In genomic region chr17:75733471-75733870, GRCh38 we compare ENCODE assay signal across 21 cellular contexts.
"Had no signal": no experiment of that assay in that cellular context is flagged by ENCODE, and none has a peak within 500 bp of the region (broad histone marks: within the 10 kb centered on the region; RNA-seq: fewer than 3 reads in every experiment).

No MANE protein-coding gene starts in this region.

- DNase-seq: cortex of kidney; effector memory CD8-positive, alpha-beta T cell; mesenchymal stem cell; naive thymus-derived CD4-positive, alpha-beta T cell; nucleus accumbens; stimulated activated CD4-positive, alpha-beta T cell treated with anti-CD3 and anti-CD28 coated beads, Interleukin-12 subunit alpha, Interleukin-12 subunit beta, amount 100 ng/mL, for 4 hours; stimulated activated CD4-positive, alpha-beta T cell treated with anti-CD3 and anti-CD28 coated beads, Interleukin-1b, Interleukin-23, amount 100 ng/mL, for 48 hours; stimulated activated CD4-positive, alpha-beta T cell treated with anti-CD3 and anti-CD28 coated beads, Interleukin-4, amount 100 ng/mL, for 1 hour; stimulated activated naive CD4-positive, alpha-beta T cell treated with Interleukin-2 at 50 U/mL for 16 hours; stomach; tibial artery had no signal

- H3K27ac ChIP-seq: neural progenitor cell, prostate gland, right atrium auricular region, tibial artery had no signal

- H3K4me3 Mint-ChIP-seq: effector memory CD8-positive, alpha-beta T cell; mesothelial cell of epicardium; naive thymus-derived CD4-positive, alpha-beta T cell; nephron; neural progenitor cell; stimulated activated effector memory CD8-positive, alpha-beta T cell treated with anti-CD3 and anti-CD28 coated beads, Interleukin-12 subunit alpha, Interleukin-12 subunit beta, amount 100 ng/mL, for 72 hours; type B pancreatic cell had no signal

- H3K36me3 ChIP-seq: neural progenitor cell, right atrium auricular region had no signal

- H3K9me3 Mint-ChIP-seq: effector memory CD8-positive, alpha-beta T cell; mesothelial cell of epicardium; naive thymus-derived CD4-positive, alpha-beta T cell; nephron; neural progenitor cell; stimulated activated effector memory CD8-positive, alpha-beta T cell treated with anti-CD3 and anti-CD28 coated beads, Interleukin-12 subunit alpha, Interleukin-12 subunit beta, amount 100 ng/mL, for 72 hours; type B pancreatic cell had no signal

- H3K27ac Mint-ChIP-seq: mesothelial cell of epicardium; naive thymus-derived CD4-positive, alpha-beta T cell; nephron; neural progenitor cell; type B pancreatic cell had no signal

- H3K4me3 ChIP-seq: neural progenitor cell, prostate gland, right atrium auricular region, smooth muscle cell, stomach, tibial artery had no signal

- H3K27me3 ChIP-seq: neural progenitor cell, right atrium auricular region had no signal

- H2AFZ ChIP-seq: neural progenitor cell had no signal

- H3K9me3 ChIP-seq: prostate gland, right atrium auricular region, stomach, tibial artery had no signal

- H3K27me3 Mint-ChIP-seq: naive thymus-derived CD4-positive, alpha-beta T cell had no signal

- H3K36me3 Mint-ChIP-seq: neural progenitor cell; stimulated activated effector memory CD8-positive, alpha-beta T cell treated with anti-CD3 and anti-CD28 coated beads, Interleukin-12 subunit alpha, Interleukin-12 subunit beta, amount 100 ng/mL, for 72 hours; type B pancreatic cell had no signal

- H3K4me2 ChIP-seq: neural progenitor cell, smooth muscle cell had no signal

- H3K4me1 ChIP-seq: neural progenitor cell, prostate gland, tibial artery had no signal

- FAIRE-seq: frontal cortex, keratinocyte had no signal

- H3K9ac ChIP-seq: neural progenitor cell had no signal

- H3K4me1 Mint-ChIP-seq: mesothelial cell of epicardium, nephron had no signal
